Comparison of ENCODE assay signal across 1 cellular context in genomic region chr13:44917589-44918322, GRCh38.
TF ChIP-seq lines count a peak whose summit lies in the region.

No MANE protein-coding gene starts in this region.

TF ChIP-seq in HEK293, 187 proteins besides CTCF, POLR2A, EP300 and RAD21 (continued from another document):
- TF ChIP-seq, protein P1, sequence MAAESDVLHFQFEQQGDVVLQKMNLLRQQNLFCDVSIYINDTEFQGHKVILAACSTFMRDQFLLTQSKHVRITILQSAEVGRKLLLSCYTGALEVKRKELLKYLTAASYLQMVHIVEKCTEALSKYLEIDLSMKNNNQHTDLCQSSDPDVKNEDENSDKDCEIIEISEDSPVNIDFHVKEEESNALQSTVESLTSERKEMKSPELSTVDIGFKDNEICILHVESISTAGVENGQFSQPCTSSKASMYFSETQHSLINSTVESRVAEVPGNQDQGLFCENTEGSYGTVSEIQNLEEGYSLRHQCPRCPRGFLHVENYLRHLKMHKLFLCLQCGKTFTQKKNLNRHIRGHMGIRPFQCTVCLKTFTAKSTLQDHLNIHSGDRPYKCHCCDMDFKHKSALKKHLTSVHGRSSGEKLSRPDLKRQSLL (tag by site-specific recombination; IDR thresholded peaks at IDR 0.05): peak; percentile 82; the same call in 1 of the 2 replicates
- TF ChIP-seq INSM2 (tag by site-specific recombination; IDR thresholded peaks at IDR 0.05) (peak; percentile 80; the same call in 1 of the 2 replicates), REPIN1 (tag by site-specific recombination; IDR thresholded peaks at IDR 0.05; ENCODE audit: low read depth) (peak; percentile 84; the same call in 1 of the 2 replicates), ZBTB1 (tag by site-specific recombination; IDR thresholded peaks at IDR 0.05) (peak; percentile 18; the same call in 1 of the 2 replicates), PRDM1 (tag by site-specific recombination; IDR thresholded peaks at IDR 0.05) (peak; percentile 69; the same call in 1 of the 2 replicates), ZNF561 (tag by site-specific recombination; IDR thresholded peaks at IDR 0.05; ENCODE audit: borderline replicate concordance) (peak; percentile 86), KLF8 (tag by site-specific recombination; IDR thresholded peaks at IDR 0.05) (peak; percentile 77)
